24 cellular contexts compared by ENCODE assay signal in the genomic region with DNA sequence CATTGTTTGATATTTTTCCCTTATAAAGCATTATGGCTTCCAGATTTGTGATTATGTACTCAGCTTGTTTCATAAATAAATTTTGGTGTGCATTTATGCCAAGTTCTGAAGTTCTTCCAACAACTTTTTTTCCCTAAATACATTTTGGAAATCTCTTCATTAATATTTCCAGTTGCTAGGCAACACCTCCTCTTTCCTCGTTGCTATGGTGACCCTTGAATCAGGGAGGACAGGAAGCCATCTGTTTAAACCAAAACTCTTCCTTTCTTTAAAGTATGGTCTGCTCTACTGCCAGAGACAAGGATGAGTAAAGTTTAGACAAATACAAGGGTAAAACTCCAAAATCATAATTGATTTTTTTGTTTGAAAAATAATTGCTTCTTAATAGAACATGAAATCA.
DNase-seq lines count a peak whose midpoint lies in the region; ATAC-seq lines count a peak whose summit lies in the region.
"Had no signal": no experiment of that assay in that cellular context is flagged by ENCODE, and none has a peak within 500 bp of the region (broad histone marks: within the 10 kb centered on the region; RNA-seq: fewer than 3 reads in every experiment).

No MANE protein-coding gene starts in this region.

- no peak overlapping the region for H2BK5ac ChIP-seq in mesendoderm (ENCODE audit: low read length)

- ATAC-seq in GM19452 (IDR thresholded peaks at IDR 0.05; ENCODE audit: unreplicated experiment), result no peak
- ATAC-seq: GM12878, HCT116, Right ventricle myocardium inferior had no signal

- H3K27ac ChIP-seq in mesendoderm (ENCODE audit: low read depth, low read length), result no peak overlapping the region
- H3K27ac ChIP-seq: 22Rv1; BLaER1 treated with 17β-estradiol and CSF1 and Interleukin-3, amounts not matched to agents 10 nM and 100 nM; KMS-11; SJSA1 had no signal

- no peaks in the 10 kb centered on the region for H3K27me3 ChIP-seq in mesendoderm (ENCODE audit: insufficient read depth, low read length, poor library complexity)
- H3K27me3 ChIP-seq: BLaER1 treated with 17β-estradiol and CSF1 and Interleukin-3, amounts not matched to agents 10 nM and 100 nM; SJSA1 had no signal

- H3K4me3 Mint-ChIP-seq in T-helper 2 cell treated with Interferon-gamma antibody and Interleukin-4, amounts not matched to agents 5 μg/mL and 100 μg/mL, for 36 hours, result no peak overlapping the region
- H3K4me3 Mint-ChIP-seq: CD4-positive, alpha-beta memory T cell had no signal

- H3K79me1 ChIP-seq in mesendoderm (ENCODE audit: low read length), result no peaks in the 10 kb centered on the region

- H3K4me1 Mint-ChIP-seq in T-helper 2 cell treated with Interferon-gamma antibody and Interleukin-4, amounts not matched to agents 5 μg/mL and 100 μg/mL, for 36 hours (ENCODE audit: low read depth), result no peaks in the 10 kb centered on the region
- H3K4me1 Mint-ChIP-seq: CD4-positive, alpha-beta memory T cell had no signal

- H3K36me3 Mint-ChIP-seq in T-helper 2 cell treated with Interferon-gamma antibody and Interleukin-4, amounts not matched to agents 5 μg/mL and 100 μg/mL, for 36 hours (ENCODE audit: low read depth), result no peaks in the 10 kb centered on the region
- H3K36me3 Mint-ChIP-seq: CD4-positive, alpha-beta memory T cell had no signal

- WGBS in mesendoderm (ENCODE audit: extremely low coverage, insufficient coverage, low lambda C conversion rate), result no CpG with 5 or more reads among the region's 1 CpG

- H3K4me3 ChIP-seq in mesendoderm (ENCODE audit: low read length), result no peak overlapping the region
- H3K4me3 ChIP-seq: BLaER1 treated with 17β-estradiol and CSF1 and Interleukin-3, amounts not matched to agents 10 nM and 100 nM; GM12878; SJSA1 had no signal

- H3K27ac Mint-ChIP-seq in T-helper 2 cell treated with Interferon-gamma antibody and Interleukin-4, amounts not matched to agents 5 μg/mL and 100 μg/mL, for 36 hours, result no peak overlapping the region
- H3K27ac Mint-ChIP-seq: CD4-positive, alpha-beta memory T cell had no signal

- no peaks in the 10 kb centered on the region for H3K79me2 ChIP-seq in mesendoderm (ENCODE audit: control insufficient read depth, insufficient read depth, low read length)

- H3K9ac ChIP-seq in mesendoderm (ENCODE audit: low read length), result no peak overlapping the region
- H3K9ac ChIP-seq: BLaER1 treated with 17β-estradiol and CSF1 and Interleukin-3, amounts not matched to agents 10 nM and 100 nM; KMS-11 had no signal

- H3K27me3 Mint-ChIP-seq in T-helper 2 cell treated with Interferon-gamma antibody and Interleukin-4, amounts not matched to agents 5 μg/mL and 100 μg/mL, for 36 hours (ENCODE audit: low read depth), result no peaks in the 10 kb centered on the region
- H3K27me3 Mint-ChIP-seq: CD4-positive, alpha-beta memory T cell had no signal

- no peak overlapping the region for H3K4me2 ChIP-seq in mesendoderm (ENCODE audit: low read length)
- H3K4me2 ChIP-seq: BLaER1 treated with 17β-estradiol and CSF1 and Interleukin-3, amounts not matched to agents 10 nM and 100 nM; KMS-11 had no signal

- no peak overlapping the region for H2BK120ac ChIP-seq in mesendoderm (ENCODE audit: low read depth, low read length)

- H4K5ac ChIP-seq in mesendoderm (ENCODE audit: low read length), result no peak overlapping the region

- H3K36me3 ChIP-seq in mesendoderm (ENCODE audit: control insufficient read depth, insufficient read depth, low read length), result no peaks in the 10 kb centered on the region
- H3K36me3 ChIP-seq: BLaER1 treated with 17β-estradiol and CSF1 and Interleukin-3, amounts not matched to agents 10 nM and 100 nM; SJSA1 had no signal

- DNase-seq in DMS 273 (lab: John Stamatoyannopoulos, UW; ENCODE audit: unreplicated experiment), result peak; percentile 10
- DNase-seq in DMS 273 treated with DMSO at 0.1 percent for 48 hours (lab: John Stamatoyannopoulos, UW), result no peak
- peak; percentile 43 for DNase-seq in Ammon's horn (ENCODE audit: low spot score)
- DNase-seq in NCI-H524 (lab: John Stamatoyannopoulos, UW), result peak; percentile 76 to 91
- DNase-seq in mesendoderm, result peak; percentile 0
- DNase-seq in NCI-H526 treated with DMSO at 0.1 percent for 48 hours (lab: John Stamatoyannopoulos, UW), result no peak
- DNase-seq in T-helper 2 cell treated with Interferon-gamma antibody and Interleukin-4, amounts not matched to agents 5 μg/mL and 100 μg/mL, for 36 hours (ENCODE audit: low spot score), result no peak
- DNase-seq: ACHN; Calu3; CD4-positive, alpha-beta memory T cell; DND-41; GOT3; NCI-H1930; NCI-H2171 treated with DMSO at 0.1 percent for 48 hours; T-helper 1 cell; T-helper 9 cell had no signal

- no peak overlapping the region for H4K8ac ChIP-seq in mesendoderm (ENCODE audit: low read depth, low read length)

- H2AK5ac ChIP-seq in mesendoderm (ENCODE audit: low read length), result no peak overlapping the region

- no peak overlapping the region for H3K4ac ChIP-seq in mesendoderm (ENCODE audit: low read depth, low read length)

- no peak overlapping the region for H3K23ac ChIP-seq in mesendoderm (ENCODE audit: low read length)

- H3K56ac ChIP-seq in mesendoderm (ENCODE audit: low read length), result no peak overlapping the region

- no peaks in the 10 kb centered on the region for H3K4me1 ChIP-seq in mesendoderm (ENCODE audit: control insufficient read depth, low read depth, low read length)
- H3K4me1 ChIP-seq: BLaER1 treated with 17β-estradiol and CSF1 and Interleukin-3, amounts not matched to agents 10 nM and 100 nM; SJSA1 had no signal

- peaks cover 31% of the 10 kb centered on the region for H3K9me3 Mint-ChIP-seq in T-helper 2 cell treated with Interferon-gamma antibody and Interleukin-4, amounts not matched to agents 5 μg/mL and 100 μg/mL, for 36 hours

- H2BK15ac ChIP-seq in mesendoderm (replicated peaks; ENCODE audit: low read depth), result no peak overlapping the region

- no peak overlapping the region for H3K18ac ChIP-seq in mesendoderm (ENCODE audit: low read length)

Comparison
In these comparisons a context has a peak if more than half of its experiments do, and no peak if none do; other contexts are left out.
1. DNase-seq: peak in DMS 273 (single experiment), Ammon's horn (single experiment), NCI-H524 (2 of 2) and mesendoderm (single experiment); none in DMS 273 treated with DMSO at 0.1 percent for 48 hours (single experiment), NCI-H526 treated with DMSO at 0.1 percent for 48 hours (single experiment) and T-helper 2 cell treated with Interferon-gamma antibody and Interleukin-4, amounts not matched to agents 5 μg/mL and 100 μg/mL, for 36 hours (single experiment).